In genomic region chr5:56147679-56148230, GRCh38 we compare ENCODE assay signal across 13 cellular contexts.
DNase-seq lines count a peak whose midpoint lies in the region; ATAC-seq and TF ChIP-seq lines count a peak whose summit lies in the region.
"Had no signal": no experiment of that assay in that cellular context is flagged by ENCODE, and none has a peak within 500 bp of the region (broad histone marks: within the 10 kb centered on the region; RNA-seq: fewer than 3 reads in every experiment).

No MANE protein-coding gene starts in this region.

- H3K36me3 ChIP-seq in KMS-11 (ENCODE audit: insufficient read depth) = no peaks in the 10 kb centered on the region

- ATAC-seq in GM19467 (IDR thresholded peaks at IDR 0.05; ENCODE audit: unreplicated experiment) (no peak), HG03175 (IDR thresholded peaks at IDR 0.05; ENCODE audit: unreplicated experiment) (no peak)
- ATAC-seq: foreskin keratinocyte had no signal

- POLR2A ChIA-PET in activated CD4-positive, alpha-beta T cell treated with anti-CD3 and anti-CD28 coated beads, Interleukin-2, amount 10 ng/mL, durations not matched to agents 7 days and 5 days (lab: Charles Lee) = interaction anchor here (0.6 to 0.7 kb wide), 4 partner anchors 18 to 364 kb away, joined by 3 to 4 read pairs (median 3); no protein-coding TSS in a partner anchor
- POLR2A ChIA-PET in activated CD4-positive, alpha-beta memory T cell treated with anti-CD3 and anti-CD28 coated beads for 36 hours (lab: Charles Lee) = interaction anchor here (0.8 to 1.1 kb wide), 2 partner anchors 158 to 170 kb away, joined by 3 read pairs; no protein-coding TSS in a partner anchor
- POLR2A ChIA-PET in HEK293T (lab: Yijun Ruan, JAX) = no interaction called here

- peak overlapping the region; percentile 1 for H3K4me3 Mint-ChIP-seq in activated CD4-positive, alpha-beta T cell treated with anti-CD3 and anti-CD28 coated beads, Interleukin-2, amount 10 ng/mL, durations not matched to agents 7 days and 5 days
- peak overlapping the region; percentile 29 for H3K4me3 Mint-ChIP-seq in activated CD4-positive, alpha-beta memory T cell treated with anti-CD3 and anti-CD28 coated beads for 36 hours
- H3K4me3 Mint-ChIP-seq in nephron progenitor cell = no peak overlapping the region
- H3K4me3 Mint-ChIP-seq: stimulated activated effector memory CD8-positive, alpha-beta T cell treated with anti-CD3 and anti-CD28 coated beads, Interleukin-12 subunit alpha, Interleukin-12 subunit beta, amount 100 ng/mL, for 72 hours had no signal

- H3K4me1 Mint-ChIP-seq in activated CD4-positive, alpha-beta T cell treated with anti-CD3 and anti-CD28 coated beads, Interleukin-2, amount 10 ng/mL, durations not matched to agents 7 days and 5 days = peaks cover 71% of the 10 kb centered on the region
- peaks cover 69% of the 10 kb centered on the region for H3K4me1 Mint-ChIP-seq in activated CD4-positive, alpha-beta memory T cell treated with anti-CD3 and anti-CD28 coated beads for 36 hours (ENCODE audit: low read depth)
- peaks cover 46% of the 10 kb centered on the region for H3K4me1 Mint-ChIP-seq in nephron progenitor cell

- H2AFZ ChIP-seq in KMS-11 (ENCODE audit: low read depth) = peak overlapping the region; percentile 18
- H2AFZ ChIP-seq: GM23248 had no signal

- no peaks in the 10 kb centered on the region for H4K20me1 ChIP-seq in KMS-11 (ENCODE audit: insufficient read depth)

- no peak for DNase-seq in activated CD4-positive, alpha-beta T cell treated with anti-CD3 and anti-CD28 coated beads, Interleukin-2, amount 10 ng/mL, durations not matched to agents 7 days and 5 days
- no peak for DNase-seq in activated CD4-positive, alpha-beta T cell treated with anti-CD3 and anti-CD28 coated beads for 4 hours
- DNase-seq in activated CD4-positive, alpha-beta memory T cell treated with anti-CD3 and anti-CD28 coated beads for 36 hours = no peak
- DNase-seq in nephron progenitor cell (no peak), HEK293T (ENCODE audit: extremely low spot score) (no peak)
- DNase-seq: stimulated activated CD4-positive, alpha-beta T cell treated with anti-CD3 and anti-CD28 coated beads, Interleukin-4, amount 100 ng/mL, for 1 hour; T1000 had no signal

- no peaks in the 10 kb centered on the region for H3K27me3 ChIP-seq in KMS-11 (ENCODE audit: insufficient read depth, low read depth)
- H3K27me3 ChIP-seq: foreskin keratinocyte had no signal

- H3K4me3 ChIP-seq in KMS-11 (IDR thresholded peaks at IDR 0.05; ENCODE audit: insufficient read depth, low read depth, low read length) = no peak overlapping the region
- H3K4me3 ChIP-seq: GM23248 had no signal

- CTCF ChIA-PET in activated CD4-positive, alpha-beta T cell treated with anti-CD3 and anti-CD28 coated beads, Interleukin-2, amount 10 ng/mL, durations not matched to agents 7 days and 5 days (lab: Charles Lee) = interaction anchor here (0.6 to 1.5 kb wide), 10 partner anchors 12 to 215 kb away, joined by 3 to 5 read pairs (median 3); no protein-coding TSS in a partner anchor
- CTCF ChIA-PET in activated CD4-positive, alpha-beta memory T cell treated with anti-CD3 and anti-CD28 coated beads for 36 hours (lab: Charles Lee) = interaction anchor here (0.6 to 0.9 kb wide), 3 partner anchors 45 to 165 kb away, joined by 3 read pairs; no protein-coding TSS in a partner anchor
- CTCF ChIA-PET in HEK293T (lab: Yijun Ruan, JAX) = interaction anchor here (0.6 to 0.7 kb wide), 3 partner anchors 13 to 888 kb away, joined by 3 to 5 read pairs (median 3); no protein-coding TSS in a partner anchor

- H3K27me3 Mint-ChIP-seq in activated CD4-positive, alpha-beta T cell treated with anti-CD3 and anti-CD28 coated beads, Interleukin-2, amount 10 ng/mL, durations not matched to agents 7 days and 5 days = no peaks in the 10 kb centered on the region
- no peaks in the 10 kb centered on the region for H3K27me3 Mint-ChIP-seq in activated CD4-positive, alpha-beta memory T cell treated with anti-CD3 and anti-CD28 coated beads for 36 hours
- H3K27me3 Mint-ChIP-seq in nephron progenitor cell (ENCODE audit: low read depth, poor library complexity) = peaks cover 8% of the 10 kb centered on the region

- peak overlapping the region; percentile 96 for H3K27ac ChIP-seq in KMS-11
- H3K27ac ChIP-seq: foreskin keratinocyte, GM23248 had no signal

- H3K79me2 ChIP-seq in KMS-11 (ENCODE audit: insufficient read depth, low read depth) = peaks cover 12% of the 10 kb centered on the region

- peaks cover 25% of the 10 kb centered on the region for H3K36me3 Mint-ChIP-seq in activated CD4-positive, alpha-beta T cell treated with anti-CD3 and anti-CD28 coated beads, Interleukin-2, amount 10 ng/mL, durations not matched to agents 7 days and 5 days (ENCODE audit: low read depth)
- no peaks in the 10 kb centered on the region for H3K36me3 Mint-ChIP-seq in activated CD4-positive, alpha-beta memory T cell treated with anti-CD3 and anti-CD28 coated beads for 36 hours
- no peaks in the 10 kb centered on the region for H3K36me3 Mint-ChIP-seq in nephron progenitor cell (ENCODE audit: low read depth)
- H3K36me3 Mint-ChIP-seq: stimulated activated effector memory CD8-positive, alpha-beta T cell treated with anti-CD3 and anti-CD28 coated beads, Interleukin-12 subunit alpha, Interleukin-12 subunit beta, amount 100 ng/mL, for 72 hours had no signal

- no peak for TF ChIP-seq CTCF in KMS-11 (conservative IDR thresholded peaks at IDR 0.05; ENCODE audit: low read depth, low read length)
- no peak for TF ChIP-seq CTCF in nephron progenitor cell (IDR thresholded peaks at IDR 0.05)

- intact Hi-C loops in activated CD4-positive, alpha-beta memory T cell treated with anti-CD3 and anti-CD28 coated beads for 36 hours (cut with micrococcal nuclease) = loop anchor here (1.0 to 10.0 kb wide), 5 partner anchors 9 to 667 kb away; partner anchors contain the start of gene MAP3K1

- H3K4me2 ChIP-seq in KMS-11 = peak overlapping the region; percentile 81

- H3K27ac Mint-ChIP-seq in activated CD4-positive, alpha-beta T cell treated with anti-CD3 and anti-CD28 coated beads, Interleukin-2, amount 10 ng/mL, durations not matched to agents 7 days and 5 days = peak overlapping the region; percentile 91
- peak overlapping the region; percentile 79 for H3K27ac Mint-ChIP-seq in activated CD4-positive, alpha-beta memory T cell treated with anti-CD3 and anti-CD28 coated beads for 36 hours
- H3K27ac Mint-ChIP-seq in nephron progenitor cell = peak overlapping the region; percentile 97
- H3K27ac Mint-ChIP-seq: stimulated activated effector memory CD8-positive, alpha-beta T cell treated with anti-CD3 and anti-CD28 coated beads, Interleukin-12 subunit alpha, Interleukin-12 subunit beta, amount 100 ng/mL, for 72 hours had no signal

- peaks cover 100% of the 10 kb centered on the region for H3K4me1 ChIP-seq in KMS-11 (ENCODE audit: low read depth, poor library complexity, severe bottlenecking)

- peak overlapping the region; percentile 45 for H3K9ac ChIP-seq in KMS-11
- H3K9ac ChIP-seq: GM23248 had no signal

- H3K9me3 Mint-ChIP-seq in activated CD4-positive, alpha-beta T cell treated with anti-CD3 and anti-CD28 coated beads, Interleukin-2, amount 10 ng/mL, durations not matched to agents 7 days and 5 days = peaks cover 6% of the 10 kb centered on the region
- no peaks in the 10 kb centered on the region for H3K9me3 Mint-ChIP-seq in activated CD4-positive, alpha-beta memory T cell treated with anti-CD3 and anti-CD28 coated beads for 36 hours
- no peaks in the 10 kb centered on the region for H3K9me3 Mint-ChIP-seq in nephron progenitor cell
- H3K9me3 Mint-ChIP-seq: stimulated activated effector memory CD8-positive, alpha-beta T cell treated with anti-CD3 and anti-CD28 coated beads, Interleukin-12 subunit alpha, Interleukin-12 subunit beta, amount 100 ng/mL, for 72 hours had no signal

TF ChIP-seq in HEK293T, 16 proteins besides CTCF, POLR2A, EP300 and RAD21:
- TF ChIP-seq ARNT (IDR thresholded peaks at IDR 0.05) (no peak), ELF4 (IDR thresholded peaks at IDR 0.05) (no peak), LEF1 (IDR thresholded peaks at IDR 0.05; ENCODE audit: borderline replicate concordance) (no peak), ZNF384 (IDR thresholded peaks at IDR 0.05) (no peak), FOXK2 (IDR thresholded peaks at IDR 0.05) (no peak), FOXM1 (IDR thresholded peaks at IDR 0.05; ENCODE audit: borderline replicate concordance) (no peak), BHLHE40 (IDR thresholded peaks at IDR 0.05; ENCODE audit: borderline replicate concordance) (no peak), CTBP1 (IDR thresholded peaks at IDR 0.05; ENCODE audit: borderline replicate concordance) (no peak), NFRKB (IDR thresholded peaks at IDR 0.05) (no peak), HDGF (IDR thresholded peaks at IDR 0.05; ENCODE audit: borderline replicate concordance) (no peak), FOXA1 (IDR thresholded peaks at IDR 0.05) (no peak), SP1 (IDR thresholded peaks at IDR 0.05) (no peak), L3MBTL2 (conservative IDR thresholded peaks at IDR 0.05) (no peak), TARDBP (IDR thresholded peaks at IDR 0.05) (no peak), SUZ12 (IDR thresholded peaks at IDR 0.05) (no peak)
